Comparison of ENCODE assay signal across 8 cellular contexts in the genomic region with DNA sequence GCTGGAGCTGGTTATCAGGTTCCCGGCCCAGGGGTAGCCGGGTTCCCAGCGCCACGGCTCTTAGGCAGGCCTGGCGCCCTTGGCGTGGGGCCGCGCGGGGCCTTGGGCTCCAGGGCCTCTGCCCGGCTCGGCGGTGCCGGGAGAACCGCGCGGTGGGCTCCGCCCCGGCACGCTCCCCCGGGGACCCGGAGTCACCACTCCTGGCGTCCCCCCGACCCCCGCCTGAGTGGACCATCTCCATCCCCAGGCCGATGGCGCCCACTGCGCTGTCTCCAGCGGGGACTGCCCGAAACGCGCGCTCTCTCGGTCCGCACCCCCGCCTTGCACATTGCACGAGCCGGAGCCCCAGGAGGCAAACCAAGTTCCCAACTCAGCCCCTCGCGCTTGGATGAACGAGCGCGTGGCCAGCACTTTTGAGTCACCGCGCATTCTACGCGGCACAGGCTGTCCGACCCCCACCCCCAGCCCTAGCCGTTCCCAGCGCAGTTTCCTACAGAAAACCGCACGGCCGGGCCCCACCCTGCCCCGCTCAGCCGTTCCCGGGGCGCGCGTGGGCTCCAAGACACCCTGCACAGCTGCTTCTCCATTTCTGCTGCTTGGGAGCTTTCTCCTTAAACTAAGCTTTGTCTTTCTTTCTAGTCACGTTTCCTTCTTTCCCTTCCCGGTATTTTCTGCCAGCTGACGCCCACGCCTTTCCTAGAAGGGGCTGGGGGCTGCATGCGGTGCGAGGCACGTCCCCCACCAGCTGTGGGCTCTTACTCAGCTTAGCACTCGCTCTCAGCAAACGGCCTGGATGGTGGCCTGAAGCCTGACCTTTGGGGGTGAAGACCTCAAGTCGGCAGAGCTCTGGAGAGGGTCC. TPM values are rescaled to one million over a fixed set of nuclear protein-coding genes. Genes with fewer than 3 reads are reported as not detected.
A peak's percentile ranks its signal among the peaks of the same experiment; 100 is the strongest.
DNase-seq lines count a peak whose midpoint lies in the region; ATAC-seq, FAIRE-seq and TF ChIP-seq lines count a peak whose summit lies in the region.

No MANE protein-coding gene starts in this region.

- peak overlapping the region; percentile 79 for H3K27ac Mint-ChIP-seq in T-helper 17 cell
- peak overlapping the region; percentile 92 for H3K27ac Mint-ChIP-seq in stimulated activated effector memory CD8-positive, alpha-beta T cell treated with anti-CD3 and anti-CD28 coated beads, Interleukin-12 subunit alpha, Interleukin-12 subunit beta, amount 100 ng/mL, for 72 hours

- H3K9me3 ChIP-seq in T-helper 17 cell (ENCODE audit: control insufficient read depth, low read length, poor library complexity, severe bottlenecking) (no peaks in the 10 kb centered on the region), colonic mucosa (no peaks in the 10 kb centered on the region)

- no peaks in the 10 kb centered on the region for H3K4me1 ChIP-seq in colonic mucosa

- DNase-seq in AG10803 (ENCODE audit: low read depth) (peak; percentile 53), T-helper 17 cell (peak in 1 of 3 donors; percentile 23), colonic mucosa (peak; percentile 39), lung microvascular endothelial cell (ENCODE audit: low read depth in 2 of 2) (peak; percentile 56 to 61), urothelium cell line (ENCODE audit: low spot score) (no peak)
- peak; percentile 44 to 83 for DNase-seq in stimulated activated effector memory CD8-positive, alpha-beta T cell treated with anti-CD3 and anti-CD28 coated beads, Interleukin-12 subunit alpha, Interleukin-12 subunit beta, amount 100 ng/mL, for 72 hours (ENCODE audit: low spot score in 2 of 2)

- H3K27me3 Mint-ChIP-seq in T-helper 17 cell: no peaks in the 10 kb centered on the region

- H3K4me3 Mint-ChIP-seq in T-helper 17 cell: peak overlapping the region; percentile 95
- peak overlapping the region; percentile 93 for H3K4me3 Mint-ChIP-seq in stimulated activated effector memory CD8-positive, alpha-beta T cell treated with anti-CD3 and anti-CD28 coated beads, Interleukin-12 subunit alpha, Interleukin-12 subunit beta, amount 100 ng/mL, for 72 hours

- H3K9ac ChIP-seq in colonic mucosa (ENCODE audit: low read depth in 2 of 2, low read length in 2 of 2): peak overlapping the region; percentile 78 to 96

- no peaks in the 10 kb centered on the region for H3K36me3 ChIP-seq in colonic mucosa

- no peaks in the 10 kb centered on the region for H3K9me3 Mint-ChIP-seq in stimulated activated effector memory CD8-positive, alpha-beta T cell treated with anti-CD3 and anti-CD28 coated beads, Interleukin-12 subunit alpha, Interleukin-12 subunit beta, amount 100 ng/mL, for 72 hours

- no peaks in the 10 kb centered on the region for H3K27me3 ChIP-seq in colonic mucosa

- H3K36me3 Mint-ChIP-seq in T-helper 17 cell (ENCODE audit: low read depth): peaks cover 2% of the 10 kb centered on the region
- H3K36me3 Mint-ChIP-seq in stimulated activated effector memory CD8-positive, alpha-beta T cell treated with anti-CD3 and anti-CD28 coated beads, Interleukin-12 subunit alpha, Interleukin-12 subunit beta, amount 100 ng/mL, for 72 hours: peaks cover 8% of the 10 kb centered on the region

- intact Hi-C loops in colonic mucosa (cut with DNase I): no loop called here

- FAIRE-seq in urothelium cell line (lab: Jason Lieb, UNC): no peak

- H3K4me3 ChIP-seq in AG10803 (ENCODE audit: low read length) (peak overlapping the region; percentile 67), colonic mucosa (peak overlapping the region; percentile 75)

- peak; percentile 73 for TF ChIP-seq POLR2A in GM19099 (IDR thresholded peaks at IDR 0.05; ENCODE audit: extremely low read depth, insufficient read length, low read depth)

- peak overlapping the region; percentile 86 for H3K27ac ChIP-seq in colonic mucosa

- peaks cover 15% of the 10 kb centered on the region for H3K4me1 Mint-ChIP-seq in T-helper 17 cell
- H3K4me1 Mint-ChIP-seq in stimulated activated effector memory CD8-positive, alpha-beta T cell treated with anti-CD3 and anti-CD28 coated beads, Interleukin-12 subunit alpha, Interleukin-12 subunit beta, amount 100 ng/mL, for 72 hours: peaks cover 30% of the 10 kb centered on the region

- TF ChIP-seq CTCF in AG10803 (conservative IDR thresholded peaks at IDR 0.05; ENCODE audit: low read length) (no peak), colonic mucosa (IDR thresholded peaks at IDR 0.05) (no peak)

- peak; percentile 37 for ATAC-seq in HG03520 (IDR thresholded peaks at IDR 0.05; ENCODE audit: unreplicated experiment)
- ATAC-seq in T-helper 17 cell: peak; percentile 46
- ATAC-seq in stimulated activated effector memory CD8-positive, alpha-beta T cell treated with anti-CD3 and anti-CD28 coated beads, Interleukin-12 subunit alpha, Interleukin-12 subunit beta, amount 100 ng/mL, for 72 hours: peak; percentile 56

RNA-seq across cellular contexts. Expression of gene CHID1, which starts 0.7 kb away (rescaled TPM):
- total RNA-seq in T-helper 17 cell: 10 to 100 TPM; 23.4 to 28.8 TPM
- 100 to 1,000 TPM in 1 of 2 donors, 10 to 100 TPM in 1; 46.4 to 113 TPM for total RNA-seq in colonic mucosa
- total RNA-seq in lung microvascular endothelial cell: 28.8 and 42.3 TPM in 2 replicates

RNA-seq across cellular contexts. Expression of gene AP2A2, which starts 14.4 kb away (rescaled TPM):
- total RNA-seq in T-helper 17 cell: 10 to 100 TPM; 71.1 to 74.0 TPM
- total RNA-seq in colonic mucosa: 10 to 100 TPM; 69.4 to 72.5 TPM
- total RNA-seq in lung microvascular endothelial cell: 23.1 and 26.0 TPM in 2 replicates
